Comparison of ENCODE assay signal across 28 cellular contexts in the genomic region with DNA sequence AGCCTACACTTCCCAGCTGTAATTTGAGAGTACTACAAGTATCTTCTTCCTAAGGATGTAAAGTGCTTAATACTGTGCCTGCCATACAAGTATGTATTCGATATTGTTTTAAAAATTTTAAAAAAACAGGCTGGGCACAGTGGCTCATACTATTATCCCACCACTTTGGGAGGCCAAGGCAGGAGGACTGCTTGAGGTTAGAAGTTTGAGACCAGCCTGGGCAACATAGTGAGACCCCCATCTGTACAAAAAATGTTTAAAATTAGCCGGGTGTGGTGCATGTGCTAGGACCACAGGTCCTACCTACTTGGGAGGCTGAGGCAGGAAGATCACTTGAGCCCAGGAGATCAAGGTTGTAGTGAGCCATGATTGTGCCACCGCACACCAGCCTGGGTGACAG.
"Had no signal": no experiment of that assay in that cellular context is flagged by ENCODE, and none has a peak within 500 bp of the region (broad histone marks: within the 10 kb centered on the region; RNA-seq: fewer than 3 reads in every experiment).

No MANE protein-coding gene starts in this region.

- H3K36me3 ChIP-seq: thoracic aorta, uterus had no signal

- DNase-seq: stimulated activated CD4-positive, alpha-beta T cell treated with anti-CD3 and anti-CD28 coated beads, Interleukin-2, amount 100 ng/mL, for 48 hours; stimulated activated CD4-positive, alpha-beta T cell treated with anti-CD3 and anti-CD28 coated beads, Interleukin-4, amount 100 ng/mL, for 1 hour; stimulated activated CD4-positive, alpha-beta T cell treated with anti-CD3 and anti-CD28 coated beads, Interleukin-4, amount 100 ng/mL, for 24 hours; stimulated activated CD4-positive, alpha-beta T cell treated with anti-CD3 and anti-CD28 coated beads, Interleukin-4, amount 100 ng/mL, for 4 hours; stimulated activated CD8-positive, alpha-beta memory T cell treated with anti-CD3 and anti-CD28 coated beads, Interleukin-4, amount 100 ng/mL, for 48 hours; stimulated activated naive B cell treated with anti-CD40 and anti-IgM and Interleukin-4, amounts not matched to agents 10 μg/mL and 1 μg/mL and 100 μg/mL, for 72 hours; stimulated activated naive CD4-positive, alpha-beta T cell; stimulated activated naive CD4-positive, alpha-beta T cell treated with Interleukin-2 at 50 U/mL for 16 hours; stimulated activated naive CD8-positive, alpha-beta T cell treated with anti-CD3 and anti-CD28 coated beads, Interleukin-15, amount 100 ng/mL, for 72 hours; stimulated activated naive CD8-positive, alpha-beta T cell treated with anti-CD3 and anti-CD28 coated beads, Interleukin-15, Interleukin-2, amounts not matched to agents 100 U/mL and 50 U/mL, for 24 hours; stomach; substantia nigra; testis; thyroid gland; tibial artery; transverse colon; trophoblast cell; upper lobe of left lung; upper lobe of right lung; uterus had no signal

- H3K9me3 Mint-ChIP-seq: stimulated activated effector memory CD8-positive, alpha-beta T cell treated with anti-CD3 and anti-CD28 coated beads, Interleukin-12 subunit alpha, Interleukin-12 subunit beta, amount 100 ng/mL, for 72 hours; stimulated activated naive CD8-positive, alpha-beta T cell treated with anti-CD3 and anti-CD28 coated beads, Interleukin-15, amount 100 ng/mL, for 72 hours; stimulated activated naive CD8-positive, alpha-beta T cell treated with anti-CD3 and anti-CD28 coated beads, Interleukin-15, Interleukin-2, amounts not matched to agents 100 ng/mL and 50 ng/mL, for 24 hours; type B pancreatic cell had no signal

- H3K27ac Mint-ChIP-seq: stimulated activated effector memory CD8-positive, alpha-beta T cell treated with anti-CD3 and anti-CD28 coated beads, Interleukin-12 subunit alpha, Interleukin-12 subunit beta, amount 100 ng/mL, for 72 hours; stimulated activated memory B cell treated with anti-CD40 and anti-IgM and Interleukin-4, amounts not matched to agents 10 μg/mL and 1 μg/mL and 100 μg/mL, for 72 hours; stimulated activated naive B cell treated with anti-CD40 and anti-IgM and Interleukin-4, amounts not matched to agents 10 μg/mL and 1 μg/mL and 100 μg/mL, for 72 hours; stimulated activated naive CD8-positive, alpha-beta T cell treated with anti-CD3 and anti-CD28 coated beads, Interleukin-15, amount 100 ng/mL, for 72 hours; stimulated activated naive CD8-positive, alpha-beta T cell treated with anti-CD3 and anti-CD28 coated beads, Interleukin-15, Interleukin-2, amounts not matched to agents 100 ng/mL and 50 ng/mL, for 24 hours; type B pancreatic cell had no signal

- H3K4me3 Mint-ChIP-seq: stimulated activated effector memory CD8-positive, alpha-beta T cell treated with anti-CD3 and anti-CD28 coated beads, Interleukin-12 subunit alpha, Interleukin-12 subunit beta, amount 100 ng/mL, for 72 hours; stimulated activated memory B cell treated with anti-CD40 and anti-IgM and Interleukin-4, amounts not matched to agents 10 μg/mL and 1 μg/mL and 100 μg/mL, for 72 hours; stimulated activated naive B cell treated with anti-CD40 and anti-IgM and Interleukin-4, amounts not matched to agents 10 μg/mL and 1 μg/mL and 100 μg/mL, for 72 hours; stimulated activated naive CD8-positive, alpha-beta T cell treated with anti-CD3 and anti-CD28 coated beads, Interleukin-15, amount 100 ng/mL, for 72 hours; stimulated activated naive CD8-positive, alpha-beta T cell treated with anti-CD3 and anti-CD28 coated beads, Interleukin-15, Interleukin-2, amounts not matched to agents 100 ng/mL and 50 ng/mL, for 24 hours; type B pancreatic cell had no signal

- H3K4me1 ChIP-seq: suprapubic skin, thyroid gland, tibial artery, transverse colon, upper lobe of left lung, upper lobe of right lung, uterus, vagina had no signal

- H3K27ac ChIP-seq: stomach, suprapubic skin, testis, thoracic aorta, thyroid gland, tibial artery, tibial nerve, transverse colon, upper lobe of left lung, upper lobe of right lung, uterus, vagina had no signal

- H3K9me3 ChIP-seq: stomach, suprapubic skin, testis, thoracic aorta, thyroid gland, tibial artery, tibial nerve, transverse colon, upper lobe of left lung, upper lobe of right lung, uterus, vagina had no signal

- H3K27me3 Mint-ChIP-seq: stimulated activated memory B cell treated with anti-CD40 and anti-IgM and Interleukin-4, amounts not matched to agents 10 μg/mL and 1 μg/mL and 100 μg/mL, for 72 hours; stimulated activated naive B cell treated with anti-CD40 and anti-IgM and Interleukin-4, amounts not matched to agents 10 μg/mL and 1 μg/mL and 100 μg/mL, for 72 hours; stimulated activated naive CD8-positive, alpha-beta T cell treated with anti-CD3 and anti-CD28 coated beads, Interleukin-15, amount 100 ng/mL, for 72 hours; stimulated activated naive CD8-positive, alpha-beta T cell treated with anti-CD3 and anti-CD28 coated beads, Interleukin-15, Interleukin-2, amounts not matched to agents 100 ng/mL and 50 ng/mL, for 24 hours; type B pancreatic cell had no signal

- ATAC-seq: stimulated activated effector memory CD8-positive, alpha-beta T cell treated with anti-CD3 and anti-CD28 coated beads, Interleukin-12 subunit alpha, Interleukin-12 subunit beta, amount 100 ng/mL, for 72 hours; stimulated activated memory B cell treated with anti-CD40 and anti-IgM and Interleukin-4, amounts not matched to agents 10 μg/mL and 1 μg/mL and 100 μg/mL, for 72 hours; stimulated activated naive B cell treated with anti-CD40 and anti-IgM and Interleukin-4, amounts not matched to agents 10 μg/mL and 1 μg/mL and 100 μg/mL, for 72 hours; stimulated activated naive CD8-positive, alpha-beta T cell treated with anti-CD3 and anti-CD28 coated beads, Interleukin-15, amount 100 ng/mL, for 72 hours; stimulated activated naive CD8-positive, alpha-beta T cell treated with anti-CD3 and anti-CD28 coated beads, Interleukin-15, Interleukin-2, amounts not matched to agents 100 U/mL and 50 U/mL, for 24 hours; upper lobe of right lung had no signal

- H3K4me3 ChIP-seq: stomach, suprapubic skin, testis, thoracic aorta, thyroid gland, tibial artery, tibial nerve, transverse colon, upper lobe of left lung, upper lobe of right lung, uterus, vagina had no signal
